Comparison of ENCODE assay signal across 30 cellular contexts in genomic region chr18:42067527-42067926, GRCh38.
"Had no signal": no experiment of that assay in that cellular context is flagged by ENCODE, and none has a peak within 500 bp of the region (broad histone marks: within the 10 kb centered on the region; RNA-seq: fewer than 3 reads in every experiment).

No MANE protein-coding gene starts in this region.

- H3K4me1 Mint-ChIP-seq: activated CD4-positive, alpha-beta T cell treated with anti-CD3 and anti-CD28 coated beads for 36 hours; activated naive CD4-positive, alpha-beta T cell treated with anti-CD3 and anti-CD28 coated beads, Interleukin-2, amount 50 U/mL, for 24 hours; activated naive CD8-positive, alpha-beta T cell treated with anti-CD3 and anti-CD28 coated beads for 36 hours; activated naive CD8-positive, alpha-beta T cell treated with anti-CD3 and anti-CD28 coated beads, Interleukin-2, amount 50 U/mL, for 24 hours; brain had no signal

- H3K4me1 ChIP-seq: ascending aorta, breast epithelium, colonic mucosa, esophagus muscularis mucosa, gastrocnemius medialis had no signal

- ATAC-seq: activated CD4-positive, alpha-beta T cell treated with anti-CD3 and anti-CD28 coated beads for 36 hours; activated CD8-positive, alpha-beta T cell treated with anti-CD3 and anti-CD28 coated beads for 36 hours; activated naive CD8-positive, alpha-beta T cell treated with anti-CD3 and anti-CD28 coated beads, Interleukin-2, amount 50 U/mL, for 24 hours; foreskin keratinocyte; gastrocnemius medialis had no signal

- H3K27me3 ChIP-seq: adrenal gland, ascending aorta, breast epithelium, cardiac muscle cell, colonic mucosa, esophagus muscularis mucosa, foreskin keratinocyte, gastrocnemius medialis had no signal

- H3K4me3 Mint-ChIP-seq: activated CD4-positive, alpha-beta T cell treated with anti-CD3 and anti-CD28 coated beads for 36 hours; activated CD4-positive, alpha-beta T cell treated with anti-CD3 and anti-CD28 coated beads, Interleukin-2, amount 10 ng/mL, durations not matched to agents 24 days and 14 days; activated CD8-positive, alpha-beta T cell treated with anti-CD3 and anti-CD28 coated beads for 36 hours; activated naive CD4-positive, alpha-beta T cell treated with anti-CD3 and anti-CD28 coated beads for 36 hours; activated naive CD4-positive, alpha-beta T cell treated with anti-CD3 and anti-CD28 coated beads, Interleukin-2, amount 50 U/mL, for 24 hours; activated naive CD8-positive, alpha-beta T cell treated with anti-CD3 and anti-CD28 coated beads for 36 hours; activated naive CD8-positive, alpha-beta T cell treated with anti-CD3 and anti-CD28 coated beads, Interleukin-2, amount 50 U/mL, for 24 hours; activated T-cell treated with anti-CD3 and anti-CD28 coated beads, Interleukin-2, amount 50 U/mL, for 24 hours; activated T-cell treated with anti-CD3 and anti-CD28 coated beads, Interleukin-2, amount 50 U/mL, for 72 hours; brain had no signal

- H3K27ac ChIP-seq: adrenal gland, ascending aorta, breast epithelium, cardiac muscle cell, colonic mucosa, esophagus muscularis mucosa, foreskin keratinocyte, gastrocnemius medialis had no signal

- DNase-seq: activated CD4-positive, alpha-beta T cell treated with anti-CD3 and anti-CD28 coated beads for 36 hours; activated CD4-positive, alpha-beta T cell treated with anti-CD3 and anti-CD28 coated beads, Interleukin-2, amount 10 ng/mL, durations not matched to agents 24 days and 14 days; activated CD4-positive, CD25-positive, alpha-beta regulatory T cell; activated CD4-positive, CD25-positive, alpha-beta regulatory T cell treated with anti-CD3 and anti-CD28 coated beads, Interleukin-2, amount 50 U/mL, for 72 hours; activated CD8-positive, alpha-beta memory T cell treated with anti-CD3 and anti-CD28 coated beads for 24 hours; activated CD8-positive, alpha-beta memory T cell treated with anti-CD3 and anti-CD28 coated beads, Interleukin-2, amount 50 U/mL, for 48 hours; activated CD8-positive, alpha-beta T cell treated with anti-CD3 and anti-CD28 coated beads for 36 hours; activated effector memory CD4-positive, alpha-beta T cell treated with Interleukin-2 at 50 U/mL for 16 hours; activated naive CD4-positive, alpha-beta T cell treated with anti-CD3 and anti-CD28 coated beads for 36 hours; activated naive CD8-positive, alpha-beta T cell treated with anti-CD3 and anti-CD28 coated beads for 36 hours; activated naive CD8-positive, alpha-beta T cell treated with anti-CD3 and anti-CD28 coated beads, Interleukin-2, amount 50 U/mL, for 24 hours; activated T-cell treated with anti-CD3 and anti-CD28 coated beads for 4 hours; activated T-cell treated with anti-CD3 and anti-CD28 coated beads, Interleukin-2, amount 50 U/mL, for 24 hours; activated T-cell treated with anti-CD3 and anti-CD28 coated beads, Interleukin-2, amount 50 U/mL, for 72 hours; adrenal gland; central memory CD4-positive, alpha-beta T cell; cerebellar nuclear complex; colonic mucosa; effector CD8-positive, alpha-beta T cell; erythroblast; foreskin keratinocyte; gastrocnemius medialis; glutamatergic neuron; T-helper 2 cell had no signal

- H3K27ac Mint-ChIP-seq: activated CD4-positive, alpha-beta T cell treated with anti-CD3 and anti-CD28 coated beads for 36 hours; activated CD4-positive, alpha-beta T cell treated with anti-CD3 and anti-CD28 coated beads, Interleukin-2, amount 10 ng/mL, durations not matched to agents 24 days and 14 days; activated CD8-positive, alpha-beta T cell treated with anti-CD3 and anti-CD28 coated beads for 36 hours; activated naive CD4-positive, alpha-beta T cell treated with anti-CD3 and anti-CD28 coated beads for 36 hours; activated naive CD4-positive, alpha-beta T cell treated with anti-CD3 and anti-CD28 coated beads, Interleukin-2, amount 50 U/mL, for 24 hours; activated naive CD8-positive, alpha-beta T cell treated with anti-CD3 and anti-CD28 coated beads for 36 hours; activated naive CD8-positive, alpha-beta T cell treated with anti-CD3 and anti-CD28 coated beads, Interleukin-2, amount 50 U/mL, for 24 hours; activated T-cell treated with anti-CD3 and anti-CD28 coated beads, Interleukin-2, amount 50 U/mL, for 24 hours; brain had no signal

- H3K9me3 Mint-ChIP-seq: activated CD4-positive, alpha-beta T cell treated with anti-CD3 and anti-CD28 coated beads, Interleukin-2, amount 10 ng/mL, durations not matched to agents 24 days and 14 days; activated CD8-positive, alpha-beta T cell treated with anti-CD3 and anti-CD28 coated beads for 36 hours; activated naive CD4-positive, alpha-beta T cell treated with anti-CD3 and anti-CD28 coated beads for 36 hours; activated naive CD4-positive, alpha-beta T cell treated with anti-CD3 and anti-CD28 coated beads, Interleukin-2, amount 50 U/mL, for 24 hours; activated naive CD8-positive, alpha-beta T cell treated with anti-CD3 and anti-CD28 coated beads for 36 hours; activated naive CD8-positive, alpha-beta T cell treated with anti-CD3 and anti-CD28 coated beads, Interleukin-2, amount 50 U/mL, for 24 hours; activated T-cell treated with anti-CD3 and anti-CD28 coated beads, Interleukin-2, amount 50 U/mL, for 24 hours; activated T-cell treated with anti-CD3 and anti-CD28 coated beads, Interleukin-2, amount 50 U/mL, for 72 hours; brain had no signal

- H3K4me3 ChIP-seq: adrenal gland, ascending aorta, breast epithelium, cardiac muscle cell, colonic mucosa, esophagus muscularis mucosa, gastrocnemius medialis had no signal

- H3K36me3 ChIP-seq: colonic mucosa had no signal

- H3K27me3 Mint-ChIP-seq: activated CD4-positive, alpha-beta T cell treated with anti-CD3 and anti-CD28 coated beads for 36 hours; activated CD4-positive, alpha-beta T cell treated with anti-CD3 and anti-CD28 coated beads, Interleukin-2, amount 10 ng/mL, durations not matched to agents 24 days and 14 days; activated CD8-positive, alpha-beta T cell treated with anti-CD3 and anti-CD28 coated beads for 36 hours; activated naive CD4-positive, alpha-beta T cell treated with anti-CD3 and anti-CD28 coated beads, Interleukin-2, amount 50 U/mL, for 24 hours; activated naive CD8-positive, alpha-beta T cell treated with anti-CD3 and anti-CD28 coated beads for 36 hours; activated naive CD8-positive, alpha-beta T cell treated with anti-CD3 and anti-CD28 coated beads, Interleukin-2, amount 50 U/mL, for 24 hours; activated T-cell treated with anti-CD3 and anti-CD28 coated beads, Interleukin-2, amount 50 U/mL, for 24 hours; brain had no signal
